In genomic region chr1:36465731-36466369, GRCh38 we compare ENCODE assay signal across 12 cellular contexts. TPM values are rescaled to one million over a fixed set of nuclear protein-coding genes. Genes with fewer than 3 reads are reported as not detected.
A peak's percentile ranks its signal among the peaks of the same experiment; 100 is the strongest.
DNase-seq lines count a peak whose midpoint lies in the region; ATAC-seq, FAIRE-seq and TF ChIP-seq lines count a peak whose summit lies in the region.
"Had no signal": no experiment of that assay in that cellular context is flagged by ENCODE, and none has a peak within 500 bp of the region (broad histone marks: within the 10 kb centered on the region; RNA-seq: fewer than 3 reads in every experiment).

No MANE protein-coding gene starts in this region.

- H3K27me3 ChIP-seq in H9 (ENCODE audit: insufficient read depth, low read length) = peaks cover 29% of the 10 kb centered on the region; the same call in 1 of the 2 replicates
- H3K27me3 ChIP-seq in bronchial epithelial cell (ENCODE audit: control insufficient read depth, insufficient read depth, low read length) = no peaks in the 10 kb centered on the region
- H3K27me3 ChIP-seq: vagina had no signal

- H3K4me3 ChIP-seq in bronchial epithelial cell (ENCODE audit: low read depth, low read length) = no peak overlapping the region
- H3K4me3 ChIP-seq: vagina had no signal

- H3K14ac ChIP-seq in H9 (ENCODE audit: insufficient read depth, low read length) = no peak overlapping the region

- no peak overlapping the region for H3K23ac ChIP-seq in H9 (ENCODE audit: insufficient read length, low read depth, low read length)

- no peak overlapping the region for H2BK15ac ChIP-seq in H9 (ENCODE audit: low read depth, low read length)

- H3K79me2 ChIP-seq in H9 (ENCODE audit: insufficient read depth, low read length) = no peaks in the 10 kb centered on the region; the same call in 1 of the 2 replicates

- H2BK5ac ChIP-seq in H9 (ENCODE audit: insufficient read length, low read length) = no peak overlapping the region

- no peak overlapping the region for H3K56ac ChIP-seq in H9 (ENCODE audit: insufficient read length, low read depth, low read length)

- H4K8ac ChIP-seq in H9 (replicated peaks; ENCODE audit: insufficient read length, low read depth, low read length) = no peak overlapping the region

- H3K9ac ChIP-seq in H9 (ENCODE audit: extremely low read depth, insufficient read length, low read length) = no peak overlapping the region

- H3K79me1 ChIP-seq in H9 (ENCODE audit: insufficient read depth, low read depth, low read length, poor library complexity, severe bottlenecking) = no peaks in the 10 kb centered on the region

- peaks cover 61 to 70% of the 10 kb centered on the region in 2 donors for H3K36me3 Mint-ChIP-seq in CD14-positive monocyte
- H3K36me3 Mint-ChIP-seq in H9 (ENCODE audit: insufficient read depth in 1 of 3, low read depth in 3 of 3) = peaks cover 13 to 20% (median 16%) of the 10 kb centered on the region in 3 experiments
- H3K36me3 Mint-ChIP-seq in naive thymus-derived CD8-positive, alpha-beta T cell = peaks cover 3 to 9% (median 3%) of the 10 kb centered on the region in 3 donors

- peaks cover 5% of the 10 kb centered on the region for H3K36me3 ChIP-seq in bronchial epithelial cell (ENCODE audit: control insufficient read depth, insufficient read depth, low read length)

- H2BK12ac ChIP-seq in H9 (ENCODE audit: insufficient read length, low read depth, low read length) = no peak overlapping the region

- H2BK120ac ChIP-seq in H9 (ENCODE audit: low read depth, low read length, poor library complexity, severe bottlenecking) = no peak overlapping the region

- no peaks in the 10 kb centered on the region for H4K20me1 ChIP-seq in H9 (ENCODE audit: control insufficient read depth, insufficient read depth, insufficient read length)

- no peak for FAIRE-seq in bronchial epithelial cell (lab: Jason Lieb, UNC)

- peaks cover 0 to 4% (median 3%) of the 10 kb centered on the region in 3 donors for H3K27me3 Mint-ChIP-seq in CD14-positive monocyte (ENCODE audit: low read depth in 3 of 3)
- H3K27me3 Mint-ChIP-seq in H9 (ENCODE audit: low read depth) = peaks cover 56% of the 10 kb centered on the region
- no peaks in the 10 kb centered on the region for H3K27me3 Mint-ChIP-seq in naive thymus-derived CD8-positive, alpha-beta T cell
- H3K27me3 Mint-ChIP-seq: activated naive CD8-positive, alpha-beta T cell treated with anti-CD3 and anti-CD28 coated beads, Interleukin-2, amount 50 U/mL, for 24 hours had no signal

- no peaks in the 10 kb centered on the region for H3K4me1 ChIP-seq in H9 (ENCODE audit: insufficient read depth, low read length)

- intact Hi-C loops in CD14-positive monocyte (cut with micrococcal nuclease) = loop anchor here in 1 of 2 donors (2.0 kb wide), 1 partner anchor 21 kb away; no protein-coding TSS in a partner anchor

- H3K9me3 Mint-ChIP-seq in CD14-positive monocyte (no peaks in the 10 kb centered on the region), H9 (no peaks in the 10 kb centered on the region)
- H3K9me3 Mint-ChIP-seq in naive thymus-derived CD8-positive, alpha-beta T cell = no peaks in the 10 kb centered on the region
- H3K9me3 Mint-ChIP-seq: activated naive CD8-positive, alpha-beta T cell treated with anti-CD3 and anti-CD28 coated beads, Interleukin-2, amount 50 U/mL, for 24 hours had no signal

- peaks cover 9% of the 10 kb centered on the region for H3K23me2 ChIP-seq in H9 (ENCODE audit: insufficient read length, low read depth, low read length, poor library complexity, severe bottlenecking)

- H3K27ac Mint-ChIP-seq in CD14-positive monocyte (peak overlapping the region; percentile 10 to 98 (median 96)), H9 (no peak overlapping the region)
- peak overlapping the region in 7 of 10 donors; percentile 14 to 98 (median 75) for H3K27ac Mint-ChIP-seq in naive thymus-derived CD8-positive, alpha-beta T cell

- H3K27ac ChIP-seq in H9 (ENCODE audit: insufficient read length, low read depth, low read length) = no peak overlapping the region

- H4K5ac ChIP-seq in H9 (ENCODE audit: insufficient read length, low read depth, low read length) = peak overlapping the region; percentile 30

- no CpG with 5 or more reads among the region's 4 CpGs for WGBS in H9 (ENCODE audit: extremely low coverage, insufficient read length, low lambda C conversion rate)

- H3K4me1 Mint-ChIP-seq in CD14-positive monocyte (peaks cover 34% of the 10 kb centered on the region), H9 (peaks cover 17 to 25% of the 10 kb centered on the region in 2 experiments)
- H3K4me1 Mint-ChIP-seq in naive thymus-derived CD8-positive, alpha-beta T cell = peaks cover 12 to 27% (median 26%) of the 10 kb centered on the region in 4 donors

- H3K4ac ChIP-seq in H9 (ENCODE audit: low read depth, low read length) = no peak overlapping the region

- H3K4me2 ChIP-seq in H9 (ENCODE audit: insufficient read depth, insufficient read length, low read length) = no peak overlapping the region

- no peak overlapping the region for H3T11ph ChIP-seq in H9 (ENCODE audit: low read length)

- no peak overlapping the region for H4K91ac ChIP-seq in H9 (ENCODE audit: insufficient read length, low read depth, low read length)

- POLR2A ChIA-PET in naive thymus-derived CD8-positive, alpha-beta T cell (lab: Charles Lee) = interaction anchor here (1.0 kb wide), 1 partner anchor 16 kb away, joined by 6 read pairs; the partner anchor contains the start of gene OSCP1

- no peak overlapping the region for H3K18ac ChIP-seq in H9 (ENCODE audit: insufficient read length, low read depth, low read length)

- H3K4me3 Mint-ChIP-seq in CD14-positive monocyte (no peak overlapping the region), H9 (peak overlapping the region in 1 of 2 experiments; percentile 99; a peak in 2 of 5 replicates)
- H3K4me3 Mint-ChIP-seq in naive thymus-derived CD8-positive, alpha-beta T cell = peak overlapping the region in 2 of 10 donors; percentile 30 to 97

- no peak overlapping the region for H2AFZ ChIP-seq in H9 (ENCODE audit: low read length)

- TF ChIP-seq CTCF in CD14-positive monocyte (IDR thresholded peaks at IDR 0.05) (no peak), H9 (conservative IDR thresholded peaks at IDR 0.05) (no peak), bronchial epithelial cell (IDR thresholded peaks at IDR 0.05; ENCODE audit: insufficient read depth, low read length, severe bottlenecking) (no peak)

- no peak for DNase-seq in CD14-positive monocyte (ENCODE audit: low spot score)
- no peak for DNase-seq in H9
- peak; percentile 32 for DNase-seq in bronchial epithelial cell (ENCODE audit: low read depth)
- no peak for DNase-seq in naive thymus-derived CD8-positive, alpha-beta T cell
- DNase-seq in LoVo (ENCODE audit: low spot score) = no peak
- DNase-seq in DMS 273 treated with DMSO at 0.1 percent for 48 hours (lab: John Stamatoyannopoulos, UW) = no peak
- no peak for DNase-seq in inferior parietal cortex (ENCODE audit: extremely low spot score)
- DNase-seq: activated naive CD8-positive, alpha-beta T cell treated with anti-CD3 and anti-CD28 coated beads, Interleukin-2, amount 50 U/mL, for 24 hours; Calu3; NK-92 treated with Interleukin-12 subunit alpha and Interleukin-12 subunit beta, amount 100 ng/mL, for 24 hours had no signal

- ATAC-seq in naive thymus-derived CD8-positive, alpha-beta T cell = no peak
- no peak for ATAC-seq in HG03280 (IDR thresholded peaks at IDR 0.05; ENCODE audit: unreplicated experiment)
- ATAC-seq: activated naive CD8-positive, alpha-beta T cell treated with anti-CD3 and anti-CD28 coated beads, Interleukin-2, amount 50 U/mL, for 24 hours had no signal

- H2AK5ac ChIP-seq in H9 (ENCODE audit: insufficient read length, low read length) = no peak overlapping the region

- H3K9me3 ChIP-seq in H9 (ENCODE audit: control insufficient read depth, low read depth, low read length) = no peaks in the 10 kb centered on the region
- H3K9me3 ChIP-seq: vagina had no signal

- H2BK20ac ChIP-seq in H9 (ENCODE audit: low read depth, low read length, poor library complexity, severe bottlenecking) = no peak overlapping the region

RNA-seq across cellular contexts. Expression of gene MRPS15, which starts 1.7 kb away (rescaled TPM):
- 10 to 100 TPM; 66.4 to 68.1 TPM for polyA plus RNA-seq in CD14-positive monocyte
- total RNA-seq in H9 (2021) (105 and 111 TPM in 2 replicates), bronchial epithelial cell (64.5 and 81.0 TPM in 2 replicates)
- 10 to 100 TPM; 38.6 to 41.4 TPM for total RNA-seq in naive thymus-derived CD8-positive, alpha-beta T cell
- polyA plus RNA-seq in naive thymus-derived CD8-positive, alpha-beta T cell = 10 to 100 TPM; 87.2 to 95.9 (median 87.7) TPM

RNA-seq across cellular contexts. Expression of gene OSCP1, which starts 15.6 kb away (rescaled TPM):
- polyA plus RNA-seq in CD14-positive monocyte = under 1 TPM in 1 of 2 donors, not detected in 1; 0.82 TPM
- total RNA-seq in H9 (2021) = 2.8 and 3.2 TPM in 2 replicates
- 3.7 and 8.8 TPM in 2 replicates for total RNA-seq in bronchial epithelial cell
- total RNA-seq in naive thymus-derived CD8-positive, alpha-beta T cell = 1 to 10 TPM; 1.4 to 1.5 TPM
- 1 to 10 TPM in 1 of 3 donors, under 1 TPM in 2; 0.24 to 1.7 (median 0.94) TPM for polyA plus RNA-seq in naive thymus-derived CD8-positive, alpha-beta T cell

RNA-seq across cellular contexts. Expression of gene CSF3R, which starts 16.9 kb away (rescaled TPM):
- 100 to 1,000 TPM; 270 to 447 TPM for polyA plus RNA-seq in CD14-positive monocyte
- total RNA-seq in H9 (2021) = not detected in 2 replicates
- 0.79 TPM in 1 of 2 replicates, not detected in the other for total RNA-seq in bronchial epithelial cell
- under 1 TPM in 1 of 2 experiments, not detected in 1; 0.44 TPM for total RNA-seq in naive thymus-derived CD8-positive, alpha-beta T cell
- under 1 TPM in 2 of 3 donors, not detected in 1; 0.10 to 0.20 TPM for polyA plus RNA-seq in naive thymus-derived CD8-positive, alpha-beta T cell
- total RNA-seq: Calu3 had no signal

Comparison
In these comparisons a context has a peak if more than half of its experiments do, and no peak if none do; other contexts are left out.
1. H3K27ac Mint-ChIP-seq: peak in CD14-positive monocyte (7 of 7) and naive thymus-derived CD8-positive, alpha-beta T cell (7 of 10); none in H9 (0 of 3).